1 cellular context compared by ENCODE assay signal in genomic region chr2:241095594-241096290, GRCh38.
TF ChIP-seq lines count a peak whose summit lies in the region.

No MANE protein-coding gene starts in this region.

TF ChIP-seq in endothelial cell of umbilical vein, 7 proteins besides CTCF, POLR2A, EP300 and RAD21:
- no peak for TF ChIP-seq EZH2 (IDR thresholded peaks at IDR 0.05; ENCODE audit: borderline replicate concordance, low read depth, low read length, severe bottlenecking)
- no peak for TF ChIP-seq POLR2AphosphoS5 (IDR thresholded peaks at IDR 0.05; ENCODE audit: insufficient read depth, low read depth, low read length)
- TF ChIP-seq, protein P1, sequence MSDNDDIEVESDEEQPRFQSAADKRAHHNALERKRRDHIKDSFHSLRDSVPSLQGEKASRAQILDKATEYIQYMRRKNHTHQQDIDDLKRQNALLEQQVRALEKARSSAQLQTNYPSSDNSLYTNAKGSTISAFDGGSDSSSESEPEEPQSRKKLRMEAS (IDR thresholded peaks at IDR 0.05; ENCODE audit: insufficient read depth, insufficient read length), result no peak
- TF ChIP-seq JUN (IDR thresholded peaks at IDR 0.05; ENCODE audit: borderline replicate concordance, insufficient read depth, insufficient read length, low read depth), result no peak
- no peak for TF ChIP-seq MYC (IDR thresholded peaks at IDR 0.05; ENCODE audit: low read depth, low read length)
- no peak for TF ChIP-seq GATA2 (IDR thresholded peaks at IDR 0.05; ENCODE audit: insufficient read depth, insufficient read length, low read depth, low read length)
- no peak for TF ChIP-seq FOS (IDR thresholded peaks at IDR 0.05; ENCODE audit: borderline replicate concordance, insufficient read depth, low read length)
TF ChIP-seq in endothelial cell of umbilical vein: peak in this region for 0.
